ENCODE assay signal across 8 cellular contexts in genomic region chr19:39406656-39407393, GRCh38. TPM values are rescaled to one million over a fixed set of nuclear protein-coding genes. Genes with fewer than 3 reads are reported as not detected.
DNase-seq lines count a peak whose midpoint lies in the region; ATAC-seq, FAIRE-seq and TF ChIP-seq lines count a peak whose summit lies in the region.

A gene with protein sequence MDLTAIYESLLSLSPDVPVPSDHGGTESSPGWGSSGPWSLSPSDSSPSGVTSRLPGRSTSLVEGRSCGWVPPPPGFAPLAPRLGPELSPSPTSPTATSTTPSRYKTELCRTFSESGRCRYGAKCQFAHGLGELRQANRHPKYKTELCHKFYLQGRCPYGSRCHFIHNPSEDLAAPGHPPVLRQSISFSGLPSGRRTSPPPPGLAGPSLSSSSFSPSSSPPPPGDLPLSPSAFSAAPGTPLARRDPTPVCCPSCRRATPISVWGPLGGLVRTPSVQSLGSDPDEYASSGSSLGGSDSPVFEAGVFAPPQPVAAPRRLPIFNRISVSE (plus strand): TSS chr19:39406847. CDS start chr19:39406905, 58 bp downstream.

- CTCF ChIA-PET in K562 (lab: Yijun Ruan, JAX; ENCODE audit: low intra/inter-chr PET ratio): no interaction called here

- H3K9me3 ChIP-seq in K562 (replicated peaks; ENCODE audit: control insufficient read depth, insufficient read depth, low read depth, low read length): no peaks in the 10 kb centered on the region
- H3K9me3 ChIP-seq in iPS-15b (ENCODE audit: control insufficient read depth, insufficient read depth, low read length): no peaks in the 10 kb centered on the region
- H3K9me3 ChIP-seq in skeletal muscle satellite cell (replicated peaks; ENCODE audit: low read length): no peaks in the 10 kb centered on the region

- in situ Hi-C loops in K562 (cut with MboI): no loop called here

- peaks cover 48% of the 10 kb centered on the region for H3K79me2 ChIP-seq in K562 (ENCODE audit: control insufficient read depth, insufficient read depth, low read length)

- H3K27me3 ChIP-seq in K562 (ENCODE audit: control insufficient read depth in 2 of 2, insufficient read depth in 2 of 2, low read length in 2 of 2) (no peaks in the 10 kb centered on the region), iPS-15b (ENCODE audit: control insufficient read depth, insufficient read depth, low read length) (no peaks in the 10 kb centered on the region), skeletal muscle satellite cell (ENCODE audit: control insufficient read depth, insufficient read depth, low read length) (no peaks in the 10 kb centered on the region)

- POLR2A ChIA-PET in K562 (lab: Yijun Ruan, JAX): interaction anchor here (0.5 to 4.0 kb wide), 9 partner anchors 9 to 596 kb away, joined by 3 to 18 read pairs (median 3); partner anchors contain the start of genes MED29, PAF1, RPS16 and SAMD4B

- FAIRE-seq in K562 (lab: Jason Lieb, UNC): peak; percentile 57

- no peak for TF ChIP-seq RAD21 in K562 (CRISPR knock-in tag; conservative IDR thresholded peaks at IDR 0.05 in 1 of 2, IDR thresholded peaks at IDR 0.05 in 1 of 2)

- no peak for TF ChIP-seq EP300 in K562 (IDR thresholded peaks at IDR 0.05; ENCODE audit: low read length)

- DNase-seq in AG08396 (ENCODE audit: low spot score): peak; percentile 89
- DNase-seq in NCI-H146 treated with DMSO at 0.1 percent for 48 hours (lab: John Stamatoyannopoulos, UW; ENCODE audit: unreplicated experiment): peak; percentile 44
- peak; percentile 86 for DNase-seq in UCSD-AML1 (lab: John Stamatoyannopoulos, UW; ENCODE audit: unreplicated experiment)
- peak; percentile 75 to 89 (median 80) for DNase-seq in K562 (ENCODE audit: extremely low read depth in 1 of 4, low spot score in 3 of 4)

- H3K9ac ChIP-seq in K562 (ENCODE audit: insufficient read depth in 1 of 2, low read depth in 2 of 2, low read length in 2 of 2): peak within 1 kb of the TSS; percentile 91 to 97
- peak within 1 kb of the TSS; percentile 65 for H3K9ac ChIP-seq in iPS-15b (ENCODE audit: low read depth, low read length)
- peak within 1 kb of the TSS; percentile 91 for H3K9ac ChIP-seq in skeletal muscle satellite cell (ENCODE audit: low read depth, low read length)

- peak within 1 kb of the TSS; percentile 71 for H2AFZ ChIP-seq in K562 (ENCODE audit: low read depth, low read length)

- peaks cover 2% of the 10 kb centered on the region for H3K9me1 ChIP-seq in K562 (ENCODE audit: control insufficient read depth, insufficient read depth, low read length)

- peak; percentile 63 for ATAC-seq in K562
- no peak for ATAC-seq in GM19351 (IDR thresholded peaks at IDR 0.05; ENCODE audit: unreplicated experiment)

- WGBS in K562 (ENCODE audit: insufficient coverage, low coverage, missing lambda C conversion rate): under 1% methylated on average over 33 of the region's 55 CpGs

- peaks cover 4% of the 10 kb centered on the region; the same call in 1 of the 2 replicates for H4K20me1 ChIP-seq in K562 (replicated peaks; ENCODE audit: control insufficient read depth, insufficient read depth, low read length)

- peak within 1 kb of the TSS; percentile 78 for H3K4me3 ChIP-seq in K562
- H3K4me3 ChIP-seq in iPS-15b (ENCODE audit: low read depth, low read length): peak within 1 kb of the TSS; percentile 95
- peak within 1 kb of the TSS; percentile 80 for H3K4me3 ChIP-seq in skeletal muscle satellite cell (ENCODE audit: low read length)

- H3K27ac ChIP-seq in K562 (ENCODE audit: extremely low read depth, low read depth, low read length): peak within 1 kb of the TSS; percentile 94

- peak; percentile 100 for TF ChIP-seq POLR2A in GM19099 (IDR thresholded peaks at IDR 0.05; ENCODE audit: extremely low read depth, insufficient read length, low read depth)
- peak; percentile 99 for TF ChIP-seq POLR2A in K562 (conservative IDR thresholded peaks at IDR 0.05)

- BruUV-seq in K562 (replicated peaks; lab: Mats Ljungman, UMichigan): TSS peak; percentile 83

- peaks cover 13% of the 10 kb centered on the region; the same call in 1 of the 3 replicates for H3K36me3 ChIP-seq in K562 (ENCODE audit: control insufficient read depth, insufficient read depth, low read length)
- H3K36me3 ChIP-seq in iPS-15b (ENCODE audit: control insufficient read depth, insufficient read depth, low read length): peaks cover 10% of the 10 kb centered on the region
- peaks cover 15% of the 10 kb centered on the region for H3K36me3 ChIP-seq in skeletal muscle satellite cell (ENCODE audit: insufficient read depth, low read length)

- H3K4me2 ChIP-seq in K562 (ENCODE audit: insufficient read depth, low read length): peak within 1 kb of the TSS; percentile 85
- H3K4me2 ChIP-seq in skeletal muscle satellite cell (ENCODE audit: low read length): peak within 1 kb of the TSS; percentile 88

- TF ChIP-seq CTCF in K562 (IDR thresholded peaks at IDR 0.05 in 2 of 3, conservative IDR thresholded peaks at IDR 0.05 in 1 of 3; ENCODE audit: insufficient read depth in 2 of 3, low read depth in 1 of 3, low read length in 3 of 3): peak in 2 of 3 experiments; percentile 4 to 27; a peak in 1 of 6 replicates

- intact Hi-C loops in K562 (cut with micrococcal nuclease): no loop called here

- peaks cover 63 to 82% of the 10 kb centered on the region in 2 experiments for H3K4me1 ChIP-seq in K562 (replicated peaks in 1 of 2; ENCODE audit: control insufficient read depth in 2 of 2, insufficient read depth in 2 of 2, low read length in 2 of 2)
- peaks cover 23% of the 10 kb centered on the region for H3K4me1 ChIP-seq in iPS-15b (ENCODE audit: control insufficient read depth, insufficient read depth, low read length)
- peaks cover 47% of the 10 kb centered on the region for H3K4me1 ChIP-seq in skeletal muscle satellite cell (ENCODE audit: control insufficient read depth, insufficient read depth, low read length)

TF ChIP-seq in K562, 482 proteins besides CTCF, POLR2A, EP300 and RAD21 (continues in another document):
- TF ChIP-seq NRF1 (conservative IDR thresholded peaks at IDR 0.05 in 1 of 2, IDR thresholded peaks at IDR 0.05 in 1 of 2) (no peak; a peak in 1 of 4 replicates), GATA2 (CRISPR knock-in tag; IDR thresholded peaks at IDR 0.05) (no peak), YY1 (IDR thresholded peaks at IDR 0.05; ENCODE audit: borderline replicate concordance in 1 of 3, control insufficient read depth in 1 of 3, extremely low read depth in 1 of 3, insufficient read depth in 3 of 3, insufficient read length in 1 of 3, insufficient replicate concordance in 2 of 3, low read depth in 1 of 3, low read length in 2 of 3) (peak in 2 of 3 experiments; percentile 62 to 68), GATAD2B (IDR thresholded peaks at IDR 0.05; ENCODE audit: borderline replicate concordance) (no peak), ILF3 (IDR thresholded peaks at IDR 0.05; ENCODE audit: borderline replicate concordance) (no peak; the same call in 1 of the 2 replicates), MCM3 (IDR thresholded peaks at IDR 0.05) (no peak), SOX6 (IDR thresholded peaks at IDR 0.05) (no peak), ZNF121 (CRISPR knock-in tag; conservative IDR thresholded peaks at IDR 0.05) (no peak), ARID2 (IDR thresholded peaks at IDR 0.05) (no peak), TOE1 (IDR thresholded peaks at IDR 0.05; ENCODE audit: borderline replicate concordance) (0 out of 2 replicates have a peak, but pooled peaks have one; percentile 16), TOE1 (CRISPR knock-in tag; IDR thresholded peaks at IDR 0.05; ENCODE audit: borderline replicate concordance, low read depth) (no peak), ZNF830 (CRISPR knock-in tag; IDR thresholded peaks at IDR 0.05) (0 out of 2 replicates have a peak, but pooled peaks have one; percentile 47), ADNP (tag; IDR thresholded peaks at IDR 0.05) (no peak), ZNF507 (tag; conservative IDR thresholded peaks at IDR 0.05) (no peak), PHB2 (IDR thresholded peaks at IDR 0.05; ENCODE audit: low read depth) (no peak), ZBTB7A (IDR thresholded peaks at IDR 0.05; ENCODE audit: borderline replicate concordance, control insufficient read depth, low read depth, low read length) (peak; percentile 87; the same call in 1 of the 2 replicates)
- TF ChIP-seq, protein P1, sequence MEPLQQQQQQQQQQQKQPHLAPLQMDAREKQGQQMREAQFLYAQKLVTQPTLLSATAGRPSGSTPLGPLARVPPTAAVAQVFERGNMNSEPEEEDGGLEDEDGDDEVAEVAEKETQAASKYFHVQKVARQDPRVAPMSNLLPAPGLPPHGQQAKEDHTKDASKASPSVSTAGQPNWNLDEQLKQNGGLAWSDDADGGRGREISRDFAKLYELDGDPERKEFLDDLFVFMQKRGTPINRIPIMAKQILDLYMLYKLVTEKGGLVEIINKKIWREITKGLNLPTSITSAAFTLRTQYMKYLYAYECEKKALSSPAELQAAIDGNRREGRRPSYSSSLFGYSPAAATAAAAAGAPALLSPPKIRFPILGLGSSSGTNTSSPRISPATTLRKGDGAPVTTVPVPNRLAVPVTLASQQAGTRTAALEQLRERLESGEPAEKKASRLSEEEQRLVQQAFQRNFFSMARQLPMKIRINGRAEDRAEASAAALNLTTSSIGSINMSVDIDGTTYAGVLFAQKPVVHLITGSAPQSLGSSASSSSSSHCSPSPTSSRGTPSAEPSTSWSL (CRISPR knock-in tag; IDR thresholded peaks at IDR 0.05; ENCODE audit: borderline replicate concordance): no peak

RNA-seq across cellular contexts. Expression of the gene that starts here (rescaled TPM):
- 9.5 and 19.1 TPM in 2 replicates for total RNA-seq in K562 (2011; cell fraction: chromatin; rRNA removed; ENCODE audit: low replicate concordance)
- 17.8 and 18.8 TPM in 2 replicates for total RNA-seq in K562 (2011; cell fraction: nucleolus; rRNA removed)
- total RNA-seq in K562 (2011; cell fraction: nucleoplasm; rRNA removed): 15.0 and 15.3 TPM in 2 replicates
- 3.5 and 7.1 TPM in 2 replicates for total RNA-seq in K562 (2014; rRNA removed)
- 1.8 and 2.8 TPM in 2 replicates for total RNA-seq in K562 (2014; rRNA removed; fragmentation: Illumina TruSeq; extraction: Trizol)
- 3.7 and 3.8 TPM in 2 replicates for total RNA-seq in K562 (2015; rRNA removed; fragmentation: Illumina TruSeq; extraction: Trizol)
- total RNA-seq in K562 (2021): 17.1 and 20.1 TPM in 2 replicates
- 1.0 and 2.0 TPM in 2 replicates for polyA plus RNA-seq in K562 (2011; rRNA removed)
- 1.8 and 3.0 TPM in 2 replicates for polyA plus RNA-seq in K562 (2011; cell fraction: cytosol; rRNA removed)
- polyA plus RNA-seq in K562 (2011; cell fraction: nucleus; rRNA removed): 12.7 and 20.7 TPM in 2 replicates
- polyA plus RNA-seq in K562 (2012): 14.4 and 28.7 TPM in 2 replicates
- polyA plus RNA-seq in K562 (2014; fragmentation: Illumina TruSeq; extraction: Trizol): 12.5 and 13.4 TPM in 2 replicates
- 1 to 10 TPM; 1.3 to 1.5 TPM for polyA plus RNA-seq in K562 (2014; fragmentation: Nextera tagmentation; extraction: Ambion mirVana)
- polyA plus RNA-seq in K562 (2014; rRNA removed): 9.2 and 9.5 TPM in 2 replicates
- polyA minus RNA-seq in K562 (2011; rRNA and poly(A)+ RNA removed): 0.63 and 0.66 TPM in 2 replicates
- polyA minus RNA-seq in K562 (2011; cell fraction: cytosol; rRNA and poly(A)+ RNA removed): 6.1 and 7.0 TPM in 2 replicates
- polyA minus RNA-seq in K562 (2011; cell fraction: nucleus; rRNA and poly(A)+ RNA removed): 11.0 and 12.8 TPM in 2 replicates
- 8.6 and 10.5 TPM in 2 replicates for total RNA-seq in skeletal muscle satellite cell (2012; rRNA removed)
